Comparison of ENCODE assay signal across 13 cellular contexts in genomic region chr1:54230507-54231339, GRCh38. TPM values are rescaled to one million over a fixed set of nuclear protein-coding genes. Genes with fewer than 3 reads are reported as not detected.
DNase-seq lines count a peak whose midpoint lies in the region; ATAC-seq and TF ChIP-seq lines count a peak whose summit lies in the region.
"Had no signal": no experiment of that assay in that cellular context is flagged by ENCODE, and none has a peak within 500 bp of the region (broad histone marks: within the 10 kb centered on the region; RNA-seq: fewer than 3 reads in every experiment).

No MANE protein-coding gene starts in this region.

- TF ChIP-seq CTCF in activated CD8-positive, alpha-beta T cell treated with anti-CD3 and anti-CD28 coated beads for 36 hours (IDR thresholded peaks at IDR 0.05): no peak
- no peak for TF ChIP-seq CTCF in nephron progenitor cell (IDR thresholded peaks at IDR 0.05)

- peaks cover 0 to 26% (median 0%) of the 10 kb centered on the region in 3 experiments for H3K36me3 ChIP-seq in naive thymus-derived CD4-positive, alpha-beta T cell (ENCODE audit: control insufficient read depth in 2 of 3, insufficient read depth in 3 of 3, low read length in 3 of 3)

- no peaks in the 10 kb centered on the region for H3K9me3 Mint-ChIP-seq in activated CD8-positive, alpha-beta T cell treated with anti-CD3 and anti-CD28 coated beads for 36 hours
- peaks cover 0 to 6% (median 0%) of the 10 kb centered on the region in 11 donors for H3K9me3 Mint-ChIP-seq in naive thymus-derived CD4-positive, alpha-beta T cell
- no peaks in the 10 kb centered on the region for H3K9me3 Mint-ChIP-seq in stimulated activated naive B cell treated with anti-CD40 and anti-IgM and Interleukin-4, amounts not matched to agents 10 μg/mL and 1 μg/mL and 100 μg/mL, for 72 hours
- peaks cover 13% of the 10 kb centered on the region for H3K9me3 Mint-ChIP-seq in nephron progenitor cell

- H3K27ac Mint-ChIP-seq in activated CD8-positive, alpha-beta T cell treated with anti-CD3 and anti-CD28 coated beads for 36 hours: peak overlapping the region; percentile 64
- H3K27ac Mint-ChIP-seq in naive thymus-derived CD4-positive, alpha-beta T cell: peak overlapping the region in 7 of 9 donors; percentile 28 to 81 (median 70)
- H3K27ac Mint-ChIP-seq in stimulated activated naive B cell treated with anti-CD40 and anti-IgM and Interleukin-4, amounts not matched to agents 10 μg/mL and 1 μg/mL and 100 μg/mL, for 72 hours: no peak overlapping the region
- H3K27ac Mint-ChIP-seq in nephron progenitor cell: no peak overlapping the region

- H3K4me3 Mint-ChIP-seq in activated CD8-positive, alpha-beta T cell treated with anti-CD3 and anti-CD28 coated beads for 36 hours: no peak overlapping the region
- H3K4me3 Mint-ChIP-seq in naive thymus-derived CD4-positive, alpha-beta T cell: peak overlapping the region in 1 of 10 donors; percentile 46
- no peak overlapping the region for H3K4me3 Mint-ChIP-seq in stimulated activated naive B cell treated with anti-CD40 and anti-IgM and Interleukin-4, amounts not matched to agents 10 μg/mL and 1 μg/mL and 100 μg/mL, for 72 hours
- H3K4me3 Mint-ChIP-seq in nephron progenitor cell: no peak overlapping the region

- H3K4me1 Mint-ChIP-seq in activated CD8-positive, alpha-beta T cell treated with anti-CD3 and anti-CD28 coated beads for 36 hours (ENCODE audit: low read depth): peaks cover 31% of the 10 kb centered on the region
- H3K4me1 Mint-ChIP-seq in naive thymus-derived CD4-positive, alpha-beta T cell: peaks cover 0 to 24% (median 6%) of the 10 kb centered on the region in 7 donors
- peaks cover 0 to 7% of the 10 kb centered on the region in 2 donors for H3K4me1 Mint-ChIP-seq in stimulated activated naive B cell treated with anti-CD40 and anti-IgM and Interleukin-4, amounts not matched to agents 10 μg/mL and 1 μg/mL and 100 μg/mL, for 72 hours
- peaks cover 19% of the 10 kb centered on the region for H3K4me1 Mint-ChIP-seq in nephron progenitor cell

- DNase-seq in CD1c-positive myeloid dendritic cell (ENCODE audit: extremely low spot score) (peak; percentile 59), HUDEP-2 (lab: John Stamatoyannopoulos, UW; ENCODE audit: unreplicated experiment in 76 of 76) (peak in 44 of 76 experiments; percentile 11 to 71 (median 30)), nephron progenitor cell (no peak)
- peak; percentile 63 for DNase-seq in activated CD8-positive, alpha-beta T cell treated with anti-CD3 and anti-CD28 coated beads for 36 hours
- peak in 1 of 9 donors; percentile 63 for DNase-seq in naive thymus-derived CD4-positive, alpha-beta T cell
- no peak for DNase-seq in stimulated activated naive B cell treated with anti-CD40 and anti-IgM and Interleukin-4, amounts not matched to agents 10 μg/mL and 1 μg/mL and 100 μg/mL, for 72 hours
- DNase-seq: hippocampal formation had no signal

- intact Hi-C loops in activated CD8-positive, alpha-beta T cell treated with anti-CD3 and anti-CD28 coated beads for 36 hours (cut with micrococcal nuclease): no loop called here
- intact Hi-C loops in naive thymus-derived CD4-positive, alpha-beta T cell (cut with micrococcal nuclease): no loop called here

- H3K9me3 ChIP-seq in naive thymus-derived CD4-positive, alpha-beta T cell (ENCODE audit: control insufficient read depth in 2 of 3, low read length in 3 of 3): no peaks in the 10 kb centered on the region
- H3K9me3 ChIP-seq: mucosa of descending colon, tibial nerve had no signal

- CTCF ChIA-PET in activated CD8-positive, alpha-beta T cell treated with anti-CD3 and anti-CD28 coated beads for 36 hours (lab: Charles Lee): no interaction called here
- CTCF ChIA-PET in naive thymus-derived CD4-positive, alpha-beta T cell (lab: Charles Lee): no interaction called here

- H3K4me1 ChIP-seq in naive thymus-derived CD4-positive, alpha-beta T cell (ENCODE audit: control insufficient read depth in 2 of 2, insufficient read depth in 2 of 2, low read length in 2 of 2): peaks cover 0 to 5% of the 10 kb centered on the region in 2 donors

- H3K27ac ChIP-seq in naive thymus-derived CD4-positive, alpha-beta T cell (ENCODE audit: low read depth, low read length): no peak overlapping the region
- H3K27ac ChIP-seq: KMS-11, tibial nerve had no signal

- no peak overlapping the region for H3K4me3 ChIP-seq in naive thymus-derived CD4-positive, alpha-beta T cell (ENCODE audit: low read length)
- H3K4me3 ChIP-seq: mucosa of descending colon, skin epidermis, tibial nerve had no signal

- ATAC-seq in activated CD8-positive, alpha-beta T cell treated with anti-CD3 and anti-CD28 coated beads for 36 hours: peak; percentile 59
- ATAC-seq in naive thymus-derived CD4-positive, alpha-beta T cell: peak; percentile 53
- ATAC-seq in stimulated activated naive B cell treated with anti-CD40 and anti-IgM and Interleukin-4, amounts not matched to agents 10 μg/mL and 1 μg/mL and 100 μg/mL, for 72 hours (replicated peaks): no peak
- ATAC-seq in HG02759 (IDR thresholded peaks at IDR 0.05; ENCODE audit: unreplicated experiment): no peak
- no peak for ATAC-seq in HG03520 (IDR thresholded peaks at IDR 0.05; ENCODE audit: unreplicated experiment)
- ATAC-seq: mucosa of descending colon had no signal

- no peaks in the 10 kb centered on the region for H3K27me3 ChIP-seq in naive thymus-derived CD4-positive, alpha-beta T cell (ENCODE audit: control insufficient read depth in 2 of 2, insufficient read depth in 2 of 2, low read length in 2 of 2)
- H3K27me3 ChIP-seq: tibial nerve had no signal

- H3K27me3 Mint-ChIP-seq in activated CD8-positive, alpha-beta T cell treated with anti-CD3 and anti-CD28 coated beads for 36 hours: no peaks in the 10 kb centered on the region
- no peaks in the 10 kb centered on the region for H3K27me3 Mint-ChIP-seq in naive thymus-derived CD4-positive, alpha-beta T cell
- H3K27me3 Mint-ChIP-seq in stimulated activated naive B cell treated with anti-CD40 and anti-IgM and Interleukin-4, amounts not matched to agents 10 μg/mL and 1 μg/mL and 100 μg/mL, for 72 hours: no peaks in the 10 kb centered on the region
- peaks cover 5% of the 10 kb centered on the region for H3K27me3 Mint-ChIP-seq in nephron progenitor cell (ENCODE audit: low read depth, poor library complexity)

- POLR2A ChIA-PET in activated CD8-positive, alpha-beta T cell treated with anti-CD3 and anti-CD28 coated beads for 36 hours (lab: Charles Lee): interaction anchor here (1.2 kb wide), 3 partner anchors 8 to 12 kb away, joined by 3 to 4 read pairs (median 4); no protein-coding TSS in a partner anchor
- POLR2A ChIA-PET in naive thymus-derived CD4-positive, alpha-beta T cell (lab: Charles Lee): no interaction called here

- peaks cover 18% of the 10 kb centered on the region for H3K36me3 Mint-ChIP-seq in activated CD8-positive, alpha-beta T cell treated with anti-CD3 and anti-CD28 coated beads for 36 hours (ENCODE audit: low read depth)
- peaks cover 4 to 16% (median 13%) of the 10 kb centered on the region in 5 donors for H3K36me3 Mint-ChIP-seq in naive thymus-derived CD4-positive, alpha-beta T cell
- H3K36me3 Mint-ChIP-seq in stimulated activated naive B cell treated with anti-CD40 and anti-IgM and Interleukin-4, amounts not matched to agents 10 μg/mL and 1 μg/mL and 100 μg/mL, for 72 hours: peaks cover 0 to 4% of the 10 kb centered on the region in 2 donors
- H3K36me3 Mint-ChIP-seq in nephron progenitor cell (ENCODE audit: low read depth): peaks cover 66% of the 10 kb centered on the region

RNA-seq across cellular contexts. Expression of gene MRPL37, which starts 30.8 kb away (rescaled TPM):
- total RNA-seq in activated CD8-positive, alpha-beta T cell treated with anti-CD3 and anti-CD28 coated beads for 36 hours: 100 to 1,000 TPM; 194 to 198 TPM
- 10 to 100 TPM; 25.4 to 86.7 (median 36.4) TPM for total RNA-seq in naive thymus-derived CD4-positive, alpha-beta T cell
- polyA plus RNA-seq in naive thymus-derived CD4-positive, alpha-beta T cell: 10 to 100 TPM; 54.8 to 64.1 TPM

RNA-seq across cellular contexts. Expression of gene CYB5RL, which starts 30.9 kb away (rescaled TPM):
- 10 to 100 TPM; 11.4 to 12.6 TPM for total RNA-seq in activated CD8-positive, alpha-beta T cell treated with anti-CD3 and anti-CD28 coated beads for 36 hours
- 10 to 100 TPM in 2 of 5 experiments, 1 to 10 TPM in 3; 5.1 to 13.5 (median 7.1) TPM for total RNA-seq in naive thymus-derived CD4-positive, alpha-beta T cell
- polyA plus RNA-seq in naive thymus-derived CD4-positive, alpha-beta T cell: 1 to 10 TPM; 3.4 to 3.6 TPM

Comparison
In these comparisons a context has a peak if more than half of its experiments do, and no peak if none do; other contexts are left out.
1. DNase-seq: peak in CD1c-positive myeloid dendritic cell (single experiment), HUDEP-2 (44 of 76) and activated CD8-positive, alpha-beta T cell treated with anti-CD3 and anti-CD28 coated beads for 36 hours (single experiment); none in stimulated activated naive B cell treated with anti-CD40 and anti-IgM and Interleukin-4, amounts not matched to agents 10 μg/mL and 1 μg/mL and 100 μg/mL, for 72 hours (single experiment) and nephron progenitor cell (single experiment).
2. ATAC-seq: peak in activated CD8-positive, alpha-beta T cell treated with anti-CD3 and anti-CD28 coated beads for 36 hours (single experiment) and naive thymus-derived CD4-positive, alpha-beta T cell (single experiment); none in stimulated activated naive B cell treated with anti-CD40 and anti-IgM and Interleukin-4, amounts not matched to agents 10 μg/mL and 1 μg/mL and 100 μg/mL, for 72 hours (0 of 2), HG02759 (single experiment) and HG03520 (single experiment).
3. H3K27ac Mint-ChIP-seq: peak in activated CD8-positive, alpha-beta T cell treated with anti-CD3 and anti-CD28 coated beads for 36 hours (single experiment) and naive thymus-derived CD4-positive, alpha-beta T cell (7 of 9); none in stimulated activated naive B cell treated with anti-CD40 and anti-IgM and Interleukin-4, amounts not matched to agents 10 μg/mL and 1 μg/mL and 100 μg/mL, for 72 hours (single experiment) and nephron progenitor cell (single experiment).